ENCODE assay signal across 8 cellular contexts in genomic region chr15:64596701-64597468, GRCh38.
A peak's percentile ranks its signal among the peaks of the same experiment; 100 is the strongest.
DNase-seq lines count a peak whose midpoint lies in the region; ATAC-seq and TF ChIP-seq lines count a peak whose summit lies in the region.

No MANE protein-coding gene starts in this region.

- CTCF ChIA-PET in activated CD4-positive, alpha-beta memory T cell treated with anti-CD3 and anti-CD28 coated beads for 36 hours (lab: Charles Lee) = interaction anchor here (0.9 to 1.7 kb wide), 2 partner anchors 56 to 134 kb away, joined by 3 read pairs; no protein-coding TSS in a partner anchor

- no peaks in the 10 kb centered on the region for H3K36me3 Mint-ChIP-seq in activated CD4-positive, alpha-beta memory T cell treated with anti-CD3 and anti-CD28 coated beads for 36 hours

- intact Hi-C loops in activated CD4-positive, alpha-beta memory T cell treated with anti-CD3 and anti-CD28 coated beads for 36 hours (cut with micrococcal nuclease) = loop anchor here (2.0 kb wide), 1 partner anchor 26 kb away; no protein-coding TSS in a partner anchor
- intact Hi-C loops in heart left ventricle (cut with DNase I) = no loop called here

- peak overlapping the region in 3 of 12 donors; percentile 28 to 77 (median 36) for H3K27ac ChIP-seq in heart left ventricle

- no peak for TF ChIP-seq POLR2A in heart left ventricle (IDR thresholded peaks at IDR 0.05)

- H3K9me3 Mint-ChIP-seq in activated CD4-positive, alpha-beta memory T cell treated with anti-CD3 and anti-CD28 coated beads for 36 hours = no peaks in the 10 kb centered on the region

- peaks cover 0 to 30% (median 13%) of the 10 kb centered on the region in 12 donors for H3K4me1 ChIP-seq in heart left ventricle

- DNase-seq in AG10803 (ENCODE audit: low read depth) (peak; percentile 61), NCI-H187 (lab: John Stamatoyannopoulos, UW) (peak; percentile 52 to 58), heart left ventricle (peak in 1 of 5 donors; percentile 10), putamen (ENCODE audit: low spot score) (peak; percentile 53)
- DNase-seq in activated CD4-positive, alpha-beta memory T cell treated with anti-CD3 and anti-CD28 coated beads for 36 hours = peak; percentile 42

- H3K27me3 ChIP-seq in heart left ventricle = no peaks in the 10 kb centered on the region

- POLR2A ChIA-PET in activated CD4-positive, alpha-beta memory T cell treated with anti-CD3 and anti-CD28 coated beads for 36 hours (lab: Charles Lee) = interaction anchor here (0.7 to 1.2 kb wide), 2 partner anchors 25 to 33 kb away, joined by 3 read pairs; no protein-coding TSS in a partner anchor

- peaks cover 53% of the 10 kb centered on the region for H3K4me1 Mint-ChIP-seq in activated CD4-positive, alpha-beta memory T cell treated with anti-CD3 and anti-CD28 coated beads for 36 hours (ENCODE audit: low read depth)

- H3K4me3 ChIP-seq in AG10803 (ENCODE audit: low read length) (no peak overlapping the region), heart left ventricle (peak overlapping the region in 1 of 12 donors; percentile 30)

- ATAC-seq in GM19035 (IDR thresholded peaks at IDR 0.05; ENCODE audit: unreplicated experiment) (peak; percentile 66), heart left ventricle (peak in 3 of 4 donors; percentile 62 to 82 (median 80)), HG03439 (IDR thresholded peaks at IDR 0.05; ENCODE audit: unreplicated experiment) (no peak), HG03139 (IDR thresholded peaks at IDR 0.05; ENCODE audit: unreplicated experiment) (no peak)

- TF ChIP-seq CTCF in AG10803 (conservative IDR thresholded peaks at IDR 0.05; ENCODE audit: low read length) = no peak
- TF ChIP-seq CTCF in heart left ventricle (IDR thresholded peaks at IDR 0.05) = no peak

- H3K27ac Mint-ChIP-seq in activated CD4-positive, alpha-beta memory T cell treated with anti-CD3 and anti-CD28 coated beads for 36 hours = peak overlapping the region; percentile 81

- no peaks in the 10 kb centered on the region for H3K27me3 Mint-ChIP-seq in activated CD4-positive, alpha-beta memory T cell treated with anti-CD3 and anti-CD28 coated beads for 36 hours

- no peaks in the 10 kb centered on the region for H3K9me3 ChIP-seq in heart left ventricle

- WGBS in heart left ventricle, 4 donors = 33 to 38% (median 36%) methylated on average over 4 of the region's 4 CpGs

- no peaks in the 10 kb centered on the region for H3K36me3 ChIP-seq in heart left ventricle

- H3K4me3 Mint-ChIP-seq in activated CD4-positive, alpha-beta memory T cell treated with anti-CD3 and anti-CD28 coated beads for 36 hours = peak overlapping the region; percentile 70

Comparison
In these comparisons a context has a peak if more than half of its experiments do, and no peak if none do; other contexts are left out.
1. ATAC-seq: peak in GM19035 (single experiment) and heart left ventricle (3 of 4); none in HG03439 (single experiment) and HG03139 (single experiment).